In the genomic region with DNA sequence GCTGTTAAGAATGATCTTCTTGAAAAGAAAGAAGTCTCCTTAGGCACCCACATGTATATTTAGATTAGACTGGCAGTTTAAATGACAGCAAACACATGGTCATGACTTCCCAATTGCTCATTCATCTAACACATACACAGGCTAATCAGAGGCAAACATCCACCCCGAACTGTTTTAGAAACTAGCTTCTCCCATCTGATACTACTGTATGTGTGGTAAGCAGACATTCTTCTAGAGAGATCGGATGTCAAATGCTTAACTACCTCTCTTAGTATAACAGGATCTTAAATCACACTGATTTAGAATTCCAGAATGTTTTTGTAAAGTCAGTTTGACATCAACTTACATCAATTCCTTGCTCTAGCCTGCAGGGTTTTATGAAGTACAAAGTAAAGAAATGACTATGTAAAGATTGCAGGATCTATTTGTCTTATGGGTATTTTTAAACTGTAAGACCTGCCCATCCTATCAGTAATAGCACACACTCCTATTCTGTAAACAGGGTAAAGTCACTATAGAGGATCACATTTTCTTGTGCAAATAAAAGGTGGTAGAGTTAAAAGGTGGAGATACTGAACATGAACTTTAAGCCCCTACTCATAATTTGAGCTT, we compare ENCODE assay signal across 10 cellular contexts.
DNase-seq lines count a peak whose midpoint lies in the region; ATAC-seq, FAIRE-seq and TF ChIP-seq lines count a peak whose summit lies in the region.
"Had no signal": no experiment of that assay in that cellular context is flagged by ENCODE, and none has a peak within 500 bp of the region (broad histone marks: within the 10 kb centered on the region; RNA-seq: fewer than 3 reads in every experiment).

No MANE protein-coding gene starts in this region.

- ATAC-seq in HepG2 (peak; percentile 90), right lobe of liver (no peak), HG03159 (IDR thresholded peaks at IDR 0.05; ENCODE audit: unreplicated experiment) (peak; percentile 57), GM12878 (peak; percentile 28)

- H2AFZ ChIP-seq in HepG2 (ENCODE audit: low read length) (no peak overlapping the region), GM12878 (ENCODE audit: control insufficient read depth, low read depth, low read length) (no peak overlapping the region; the same call in 1 of the 2 replicates)

- H3K79me2 ChIP-seq in HepG2 (ENCODE audit: insufficient read depth, low read length) (no peaks in the 10 kb centered on the region), GM12878 (ENCODE audit: control insufficient read depth, insufficient read depth, low read length) (no peaks in the 10 kb centered on the region; the same call in 1 of the 2 replicates)

- BruUV-seq in HepG2 (replicated peaks; lab: Mats Ljungman, UMichigan) (no TSS peak), GM12878 (replicated peaks; lab: Mats Ljungman, UMichigan) (no TSS peak)

- TF ChIP-seq EP300 in HepG2 (IDR thresholded peaks at IDR 0.05; ENCODE audit: low read depth in 2 of 2, low read length in 2 of 2) (0 out of 4 replicates have a peak, but pooled peaks of 1 of the 2 experiments have one; percentile 17), HepG2 (CRISPR knock-in tag; IDR thresholded peaks at IDR 0.05; ENCODE audit: borderline replicate concordance) (no peak; the same call in 1 of the 2 replicates), GM12878 (IDR thresholded peaks at IDR 0.05; ENCODE audit: borderline replicate concordance in 1 of 2, control insufficient read depth in 1 of 2, low read depth in 2 of 2, low read length in 2 of 2) (no peak)

- TF ChIP-seq POLR2A in HepG2 (IDR thresholded peaks at IDR 0.05; ENCODE audit: insufficient read depth in 1 of 2, low read depth in 2 of 2, low read length in 2 of 2) (no peak), right lobe of liver (IDR thresholded peaks at IDR 0.05) (no peak), GM12878 (IDR thresholded peaks at IDR 0.05; ENCODE audit: low read depth, low read length) (no peak)

- H3K9me3 ChIP-seq in HepG2 (ENCODE audit: low read length), result no peaks in the 10 kb centered on the region
- peaks cover 0 to 3% (median 0%) of the 10 kb centered on the region in 4 donors for H3K9me3 ChIP-seq in right lobe of liver
- no peaks in the 10 kb centered on the region for H3K9me3 ChIP-seq in GM12878 (replicated peaks; ENCODE audit: control insufficient read depth, insufficient read depth, low read length)
- H3K9me3 ChIP-seq: tibial artery had no signal

- H3K9ac ChIP-seq in HepG2 (ENCODE audit: insufficient read depth, low read depth, low read length) (no peak overlapping the region), GM12878 (ENCODE audit: control insufficient read depth, insufficient read depth, low read length) (no peak overlapping the region)

- H3K4me1 ChIP-seq in HepG2 (ENCODE audit: insufficient read depth, low read length) (peaks cover 45% of the 10 kb centered on the region), right lobe of liver (peaks cover 0 to 18% (median 4%) of the 10 kb centered on the region in 4 donors), GM12878 (ENCODE audit: control insufficient read depth, insufficient read depth, low read length) (peaks cover 10% of the 10 kb centered on the region; the same call in 1 of the 2 replicates)
- H3K4me1 ChIP-seq: tibial artery had no signal

- H4K20me1 ChIP-seq in HepG2 (ENCODE audit: insufficient read depth, low read length), result no peaks in the 10 kb centered on the region
- no peaks in the 10 kb centered on the region for H4K20me1 ChIP-seq in GM12878 (ENCODE audit: control insufficient read depth, insufficient read depth)

- TF ChIP-seq CTCF in HepG2 (CRISPR knock-in tag; IDR thresholded peaks at IDR 0.05) (no peak), right lobe of liver (IDR thresholded peaks at IDR 0.05) (no peak), GM12878 (IDR thresholded peaks at IDR 0.05 in 2 of 3, conservative IDR thresholded peaks at IDR 0.05 in 1 of 3; ENCODE audit: control insufficient read depth in 2 of 3, extremely low read depth in 1 of 3, insufficient read depth in 1 of 3, low read depth in 3 of 3, low read length in 3 of 3) (no peak), GM13977 (IDR thresholded peaks at IDR 0.05; ENCODE audit: extremely low read depth, insufficient read depth, missing control alignments) (no peak)

- H3K36me3 ChIP-seq in HepG2 (replicated peaks in 1 of 2; ENCODE audit: control insufficient read depth in 1 of 2, insufficient read depth in 2 of 2, low read length in 2 of 2) (no peaks in the 10 kb centered on the region), right lobe of liver (no peaks in the 10 kb centered on the region), GM12878 (ENCODE audit: control insufficient read depth in 2 of 2, insufficient read depth in 2 of 2, low read length in 1 of 2) (no peaks in the 10 kb centered on the region)
- H3K36me3 ChIP-seq: tibial artery had no signal

- DNase-seq in HepG2 (ENCODE audit: low spot score), result peak; percentile 74
- no peak for DNase-seq in right lobe of liver
- DNase-seq in GM12878 (ENCODE audit: low read depth, low spot score), result no peak
- no peak for DNase-seq in stimulated activated naive CD4-positive, alpha-beta T cell (lab: John Stamatoyannopoulos, UW)
- no peak for DNase-seq in ACHN
- no peak for DNase-seq in GM13977 (ENCODE audit: low spot score)
- DNase-seq in activated CD8-positive, alpha-beta memory T cell treated with anti-CD3 and anti-CD28 coated beads, Interleukin-2, amount 50 U/mL, for 48 hours, result no peak
- DNase-seq: tibial artery had no signal

- H3K27ac ChIP-seq in HepG2 (ENCODE audit: extremely low read length, insufficient read depth, low read length) (no peak overlapping the region), right lobe of liver (no peak overlapping the region), GM12878 (ENCODE audit: control insufficient read depth, insufficient read depth) (no peak overlapping the region)
- H3K27ac ChIP-seq: tibial artery had no signal

- H3K27me3 ChIP-seq in HepG2 (ENCODE audit: control insufficient read depth in 1 of 2, insufficient read depth in 2 of 2, low read length in 2 of 2) (no peaks in the 10 kb centered on the region), right lobe of liver (no peaks in the 10 kb centered on the region), GM12878 (replicated peaks in 1 of 2; ENCODE audit: control insufficient read depth in 2 of 2, insufficient read depth in 2 of 2, low read length in 1 of 2) (no peaks in the 10 kb centered on the region)
- H3K27me3 ChIP-seq: tibial artery had no signal

- RAD21 ChIA-PET in GM12878 (lab: Charles Lee; ENCODE audit: unreplicated experiment), result interaction anchor here (0.9 to 1.8 kb wide), 4 partner anchors 22 to 501 kb away, joined by 3 to 4 read pairs (median 4); no protein-coding TSS in a partner anchor

- POLR2A ChIA-PET in HepG2 (lab: Yijun Ruan, JAX), result no interaction called here
- POLR2A ChIA-PET in GM12878 (lab: Charles Lee), result interaction anchor here (0.6 kb wide), 2 partner anchors 429 to 704 kb away, joined by 3 to 4 read pairs; no protein-coding TSS in a partner anchor

- 5% methylated on average over 2 of the region's 2 CpGs for WGBS in HepG2 (ENCODE audit: low lambda C conversion rate)
- 33% methylated on average over 2 of the region's 2 CpGs for WGBS in right lobe of liver (ENCODE audit: insufficient coverage, low coverage, low lambda C conversion rate, missing lambda C conversion rate)
- WGBS in GM12878 (ENCODE audit: insufficient coverage, insufficient replicate concordance, low lambda C conversion rate, missing lambda C conversion rate), result 86% methylated on average over 2 of the region's 2 CpGs

- CTCF ChIA-PET in HepG2 (lab: Yijun Ruan, JAX; ENCODE audit: low intra/inter-chr PET ratio, low total read pairs) (no interaction called here), GM12878 (lab: Yijun Ruan, JAX) (interaction anchor here (1.0 to 2.6 kb wide), 3 partner anchors 13 to 27 kb away, joined by 3 to 8 read pairs (median 3); no protein-coding TSS in a partner anchor)

- H3K4me3 ChIP-seq in HepG2 (replicated peaks in 1 of 3; ENCODE audit: insufficient read depth in 1 of 3, low read depth in 2 of 3, low read length in 3 of 3), result 0 out of 6 replicates have a peak overlapping the region, but pooled peaks of 1 of the 3 experiments have one; percentile 7
- H3K4me3 ChIP-seq in right lobe of liver, result no peak overlapping the region
- no peak overlapping the region for H3K4me3 ChIP-seq in GM12878
- H3K4me3 ChIP-seq: tibial artery had no signal

- intact Hi-C loops in HepG2 (cut with micrococcal nuclease; ENCODE audit: unreplicated experiment) (no loop called here), right lobe of liver (cut with DNase I) (no loop called here), GM12878 (cut with micrococcal nuclease; ENCODE audit: unreplicated experiment) (no loop called here)

- H3K4me2 ChIP-seq in HepG2 (ENCODE audit: low read depth, low read length) (peak overlapping the region; percentile 36; the same call in 1 of the 2 replicates), GM12878 (ENCODE audit: control insufficient read depth, insufficient read depth) (no peak overlapping the region)

- SMC1A ChIA-PET in GM12878 (lab: Charles Lee; ENCODE audit: uncharacterized antibody, unreplicated experiment), result interaction anchor here (0.7 to 2.0 kb wide), 13 partner anchors 10 to 560 kb away, joined by 3 to 6 read pairs (median 3); no protein-coding TSS in a partner anchor

- no peak for FAIRE-seq in HepG2 (lab: Jason Lieb, UNC)
- FAIRE-seq in GM12878 (lab: Jason Lieb, UNC), result no peak
- FAIRE-seq: endothelial cell of umbilical vein had no signal

- TF ChIP-seq RAD21 in HepG2 (CRISPR knock-in tag; IDR thresholded peaks at IDR 0.05), result no peak
- TF ChIP-seq RAD21 in GM12878 (IDR thresholded peaks at IDR 0.05; ENCODE audit: insufficient read depth, low read depth, low read length), result no peak

- in situ Hi-C loops in HepG2 (cut with HindIII; ENCODE audit: extremely low pct_ligation_motif_present, low pct_unique_long_range_greater_than_20kb) (no loop called here), GM12878 (cut with MboI) (no loop called here), ACHN (cut with HindIII; ENCODE audit: low pct_ligation_motif_present, low pct_unique_long_range_greater_than_20kb, low sequenced_read_pairs) (no loop called here), GM13977 (cut with MboI; ENCODE audit: low pct_unique_long_range_greater_than_20kb, low sequenced_read_pairs, unreplicated experiment) (no loop called here)

TF ChIP-seq in HepG2, 621 proteins besides CTCF, POLR2A, EP300 and RAD21 (continues in another document):
- TF ChIP-seq NRL (CRISPR knock-in tag; IDR thresholded peaks at IDR 0.05; ENCODE audit: borderline replicate concordance) (no peak), MXI1 (IDR thresholded peaks at IDR 0.05; ENCODE audit: borderline replicate concordance, low read depth, low read length) (no peak)

TF ChIP-seq in GM12878, 131 proteins besides CTCF, POLR2A, EP300 and RAD21 (continues in another document):
- TF ChIP-seq RB1 (IDR thresholded peaks at IDR 0.05; ENCODE audit: borderline replicate concordance) (no peak), MYC (IDR thresholded peaks at IDR 0.05; ENCODE audit: insufficient read depth, insufficient read length, insufficient replicate concordance, low read length, severe bottlenecking) (no peak), HDAC6 (IDR thresholded peaks at IDR 0.05; ENCODE audit: unreplicated experiment) (no peak)

Comparison
In these comparisons a context has a peak if more than half of its experiments do, and no peak if none do; other contexts are left out.
1. ATAC-seq: peak in HepG2 (single experiment), HG03159 (single experiment) and GM12878 (single experiment); none in right lobe of liver (0 of 4).
2. Of the 75 proteins assayed by ChIP-seq in both HepG2 and GM12878: peak only in HepG2: NFIC, TARDBP and TCF7; only in GM12878: none; in both: none; in neither: 70; mixed calls (peak in some experiments, not most) for 2.